In genomic region chr17:57892146-57892819, GRCh38 we compare ENCODE assay signal across 1 cellular context.
TF ChIP-seq lines count a peak whose summit lies in the region.

No MANE protein-coding gene starts in this region.

TF ChIP-seq in H1, 55 proteins besides CTCF, POLR2A, EP300 and RAD21 (continued from another document):
- TF ChIP-seq E2F6 (IDR thresholded peaks at IDR 0.05): no peak
- TF ChIP-seq ASH2L (IDR thresholded peaks at IDR 0.05; ENCODE audit: low read length): no peak
- TF ChIP-seq BCL11A (IDR thresholded peaks at IDR 0.05; ENCODE audit: low read depth in 2 of 2, low read length in 2 of 2): no peak
- peak; percentile 43; the same call in 1 of the 2 replicates for TF ChIP-seq JUND (IDR thresholded peaks at IDR 0.05; ENCODE audit: low read length)
- 0 out of 2 replicates have a peak, but pooled peaks have one; percentile 18 for TF ChIP-seq TCF12 (IDR thresholded peaks at IDR 0.05; ENCODE audit: low read depth, low read length)
- TF ChIP-seq GTF2F1 (IDR thresholded peaks at IDR 0.05; ENCODE audit: borderline replicate concordance, low read depth, low read length): 0 out of 2 replicates have a peak, but pooled peaks have one; percentile 36
- TF ChIP-seq GABPA (IDR thresholded peaks at IDR 0.05; ENCODE audit: borderline replicate concordance, insufficient read depth, low read length): peak; percentile 50; the same call in 1 of the 2 replicates
- no peak for TF ChIP-seq CHD1 (IDR thresholded peaks at IDR 0.05; ENCODE audit: low read depth, low read length)
- TF ChIP-seq YY1 (IDR thresholded peaks at IDR 0.05; ENCODE audit: low read depth, low read length): 0 out of 2 replicates have a peak, but pooled peaks have one; percentile 70
- TF ChIP-seq CHD2 (IDR thresholded peaks at IDR 0.05; ENCODE audit: low read length): no peak; the same call in 1 of the 2 replicates
- TF ChIP-seq ZNF274 (IDR thresholded peaks at IDR 0.05; ENCODE audit: borderline replicate concordance, extremely low read depth, low read length): no peak
- no peak for TF ChIP-seq CTBP2 (IDR thresholded peaks at IDR 0.05; ENCODE audit: borderline replicate concordance, insufficient read depth, insufficient read length, low read length)
- TF ChIP-seq SP1 (IDR thresholded peaks at IDR 0.05; ENCODE audit: low read depth, low read length): peak; percentile 76
- no peak for TF ChIP-seq SUZ12 (IDR thresholded peaks at IDR 0.05; ENCODE audit: low read length)
- no peak for TF ChIP-seq TAF7 (optimal IDR thresholded peaks at IDR 0.05; ENCODE audit: borderline replicate concordance, low read depth, low read length)
- TF ChIP-seq ATF3 (IDR thresholded peaks at IDR 0.05; ENCODE audit: insufficient read depth, low read depth, low read length): 0 out of 2 replicates have a peak, but pooled peaks have one; percentile 5
- peak; percentile 5 for TF ChIP-seq NANOG (IDR thresholded peaks at IDR 0.05; ENCODE audit: insufficient read depth, low read depth, low read length, poor library complexity, severe bottlenecking)
- TF ChIP-seq HDAC6 (IDR thresholded peaks at IDR 0.05; ENCODE audit: low read depth, low read length): no peak
- TF ChIP-seq BRCA1 (IDR thresholded peaks at IDR 0.05; ENCODE audit: low read depth, low read length): no peak
- TF ChIP-seq NRF1 (IDR thresholded peaks at IDR 0.05; ENCODE audit: low read depth, low read length): no peak
- no peak for TF ChIP-seq HDAC2 (IDR thresholded peaks at IDR 0.05; ENCODE audit: borderline replicate concordance in 1 of 2, low read depth in 2 of 2, low read length in 2 of 2)
- peak; percentile 71 for TF ChIP-seq CEBPB (IDR thresholded peaks at IDR 0.05; ENCODE audit: low read depth, low read length)
- TF ChIP-seq TEAD4 (IDR thresholded peaks at IDR 0.05; ENCODE audit: low read depth, low read length): peak; percentile 93
- TF ChIP-seq BACH1 (IDR thresholded peaks at IDR 0.05; ENCODE audit: low read length): no peak
- TF ChIP-seq SRF (IDR thresholded peaks at IDR 0.05; ENCODE audit: low read depth, low read length): no peak
- no peak for TF ChIP-seq SIRT6 (IDR thresholded peaks at IDR 0.05; ENCODE audit: low read length)
- no peak for TF ChIP-seq RFX5 (IDR thresholded peaks at IDR 0.05; ENCODE audit: borderline replicate concordance, low read depth, low read length)
- no peak; a peak in 1 of 4 replicates for TF ChIP-seq SIN3A (conservative IDR thresholded peaks at IDR 0.05 in 1 of 2, IDR thresholded peaks at IDR 0.05 in 1 of 2; ENCODE audit: low read depth in 1 of 2, low read length in 2 of 2)
- no peak for TF ChIP-seq MAFK (IDR thresholded peaks at IDR 0.05; ENCODE audit: low read depth, low read length)
- TF ChIP-seq, protein P1, sequence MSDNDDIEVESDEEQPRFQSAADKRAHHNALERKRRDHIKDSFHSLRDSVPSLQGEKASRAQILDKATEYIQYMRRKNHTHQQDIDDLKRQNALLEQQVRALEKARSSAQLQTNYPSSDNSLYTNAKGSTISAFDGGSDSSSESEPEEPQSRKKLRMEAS (IDR thresholded peaks at IDR 0.05): peak; percentile 37; the same call in 1 of the 2 replicates
- TF ChIP-seq SP2 (IDR thresholded peaks at IDR 0.05; ENCODE audit: low read length): no peak
- no peak for TF ChIP-seq SAP30 (IDR thresholded peaks at IDR 0.05; ENCODE audit: insufficient read depth, insufficient replicate concordance, low read length)
- TF ChIP-seq POLR2AphosphoS5 (IDR thresholded peaks at IDR 0.05; ENCODE audit: low read depth, low read length): no peak
- TF ChIP-seq TBP (IDR thresholded peaks at IDR 0.05; ENCODE audit: low read depth, low read length): 0 out of 2 replicates have a peak, but pooled peaks have one; percentile 14
- TF ChIP-seq, protein P2, sequence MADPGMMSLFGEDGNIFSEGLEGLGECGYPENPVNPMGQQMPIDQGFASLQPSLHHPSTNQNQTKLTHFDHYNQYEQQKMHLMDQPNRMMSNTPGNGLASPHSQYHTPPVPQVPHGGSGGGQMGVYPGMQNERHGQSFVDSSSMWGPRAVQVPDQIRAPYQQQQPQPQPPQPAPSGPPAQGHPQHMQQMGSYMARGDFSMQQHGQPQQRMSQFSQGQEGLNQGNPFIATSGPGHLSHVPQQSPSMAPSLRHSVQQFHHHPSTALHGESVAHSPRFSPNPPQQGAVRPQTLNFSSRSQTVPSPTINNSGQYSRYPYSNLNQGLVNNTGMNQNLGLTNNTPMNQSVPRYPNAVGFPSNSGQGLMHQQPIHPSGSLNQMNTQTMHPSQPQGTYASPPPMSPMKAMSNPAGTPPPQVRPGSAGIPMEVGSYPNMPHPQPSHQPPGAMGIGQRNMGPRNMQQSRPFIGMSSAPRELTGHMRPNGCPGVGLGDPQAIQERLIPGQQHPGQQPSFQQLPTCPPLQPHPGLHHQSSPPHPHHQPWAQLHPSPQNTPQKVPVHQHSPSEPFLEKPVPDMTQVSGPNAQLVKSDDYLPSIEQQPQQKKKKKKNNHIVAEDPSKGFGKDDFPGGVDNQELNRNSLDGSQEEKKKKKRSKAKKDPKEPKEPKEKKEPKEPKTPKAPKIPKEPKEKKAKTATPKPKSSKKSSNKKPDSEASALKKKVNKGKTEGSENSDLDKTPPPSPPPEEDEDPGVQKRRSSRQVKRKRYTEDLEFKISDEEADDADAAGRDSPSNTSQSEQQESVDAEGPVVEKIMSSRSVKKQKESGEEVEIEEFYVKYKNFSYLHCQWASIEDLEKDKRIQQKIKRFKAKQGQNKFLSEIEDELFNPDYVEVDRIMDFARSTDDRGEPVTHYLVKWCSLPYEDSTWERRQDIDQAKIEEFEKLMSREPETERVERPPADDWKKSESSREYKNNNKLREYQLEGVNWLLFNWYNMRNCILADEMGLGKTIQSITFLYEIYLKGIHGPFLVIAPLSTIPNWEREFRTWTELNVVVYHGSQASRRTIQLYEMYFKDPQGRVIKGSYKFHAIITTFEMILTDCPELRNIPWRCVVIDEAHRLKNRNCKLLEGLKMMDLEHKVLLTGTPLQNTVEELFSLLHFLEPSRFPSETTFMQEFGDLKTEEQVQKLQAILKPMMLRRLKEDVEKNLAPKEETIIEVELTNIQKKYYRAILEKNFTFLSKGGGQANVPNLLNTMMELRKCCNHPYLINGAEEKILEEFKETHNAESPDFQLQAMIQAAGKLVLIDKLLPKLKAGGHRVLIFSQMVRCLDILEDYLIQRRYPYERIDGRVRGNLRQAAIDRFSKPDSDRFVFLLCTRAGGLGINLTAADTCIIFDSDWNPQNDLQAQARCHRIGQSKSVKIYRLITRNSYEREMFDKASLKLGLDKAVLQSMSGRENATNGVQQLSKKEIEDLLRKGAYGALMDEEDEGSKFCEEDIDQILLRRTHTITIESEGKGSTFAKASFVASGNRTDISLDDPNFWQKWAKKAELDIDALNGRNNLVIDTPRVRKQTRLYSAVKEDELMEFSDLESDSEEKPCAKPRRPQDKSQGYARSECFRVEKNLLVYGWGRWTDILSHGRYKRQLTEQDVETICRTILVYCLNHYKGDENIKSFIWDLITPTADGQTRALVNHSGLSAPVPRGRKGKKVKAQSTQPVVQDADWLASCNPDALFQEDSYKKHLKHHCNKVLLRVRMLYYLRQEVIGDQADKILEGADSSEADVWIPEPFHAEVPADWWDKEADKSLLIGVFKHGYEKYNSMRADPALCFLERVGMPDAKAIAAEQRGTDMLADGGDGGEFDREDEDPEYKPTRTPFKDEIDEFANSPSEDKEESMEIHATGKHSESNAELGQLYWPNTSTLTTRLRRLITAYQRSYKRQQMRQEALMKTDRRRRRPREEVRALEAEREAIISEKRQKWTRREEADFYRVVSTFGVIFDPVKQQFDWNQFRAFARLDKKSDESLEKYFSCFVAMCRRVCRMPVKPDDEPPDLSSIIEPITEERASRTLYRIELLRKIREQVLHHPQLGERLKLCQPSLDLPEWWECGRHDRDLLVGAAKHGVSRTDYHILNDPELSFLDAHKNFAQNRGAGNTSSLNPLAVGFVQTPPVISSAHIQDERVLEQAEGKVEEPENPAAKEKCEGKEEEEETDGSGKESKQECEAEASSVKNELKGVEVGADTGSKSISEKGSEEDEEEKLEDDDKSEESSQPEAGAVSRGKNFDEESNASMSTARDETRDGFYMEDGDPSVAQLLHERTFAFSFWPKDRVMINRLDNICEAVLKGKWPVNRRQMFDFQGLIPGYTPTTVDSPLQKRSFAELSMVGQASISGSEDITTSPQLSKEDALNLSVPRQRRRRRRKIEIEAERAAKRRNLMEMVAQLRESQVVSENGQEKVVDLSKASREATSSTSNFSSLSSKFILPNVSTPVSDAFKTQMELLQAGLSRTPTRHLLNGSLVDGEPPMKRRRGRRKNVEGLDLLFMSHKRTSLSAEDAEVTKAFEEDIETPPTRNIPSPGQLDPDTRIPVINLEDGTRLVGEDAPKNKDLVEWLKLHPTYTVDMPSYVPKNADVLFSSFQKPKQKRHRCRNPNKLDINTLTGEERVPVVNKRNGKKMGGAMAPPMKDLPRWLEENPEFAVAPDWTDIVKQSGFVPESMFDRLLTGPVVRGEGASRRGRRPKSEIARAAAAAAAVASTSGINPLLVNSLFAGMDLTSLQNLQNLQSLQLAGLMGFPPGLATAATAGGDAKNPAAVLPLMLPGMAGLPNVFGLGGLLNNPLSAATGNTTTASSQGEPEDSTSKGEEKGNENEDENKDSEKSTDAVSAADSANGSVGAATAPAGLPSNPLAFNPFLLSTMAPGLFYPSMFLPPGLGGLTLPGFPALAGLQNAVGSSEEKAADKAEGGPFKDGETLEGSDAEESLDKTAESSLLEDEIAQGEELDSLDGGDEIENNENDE (IDR thresholded peaks at IDR 0.05; ENCODE audit: insufficient replicate concordance, low read length): no peak
- no peak for TF ChIP-seq TAF1 (IDR thresholded peaks at IDR 0.05; ENCODE audit: low read depth, low read length)
- no peak for TF ChIP-seq FOSL1 (IDR thresholded peaks at IDR 0.05; ENCODE audit: insufficient read depth, low read depth, low read length)
- TF ChIP-seq CBX8 (IDR thresholded peaks at IDR 0.05; ENCODE audit: borderline replicate concordance, low read depth, low read length): no peak
- TF ChIP-seq KDM1A (IDR thresholded peaks at IDR 0.05; ENCODE audit: borderline replicate concordance, low read length): no peak
- TF ChIP-seq EZH2 (IDR thresholded peaks at IDR 0.05; ENCODE audit: low read depth, low read length, severe bottlenecking): no peak
- TF ChIP-seq PHF8 (conservative IDR thresholded peaks at IDR 0.05; ENCODE audit: low read depth, low read length): no peak
- TF ChIP-seq EGR1 (IDR thresholded peaks at IDR 0.05; ENCODE audit: borderline replicate concordance, low read depth, low read length): 0 out of 2 replicates have a peak, but pooled peaks have one; percentile 52
- no peak for TF ChIP-seq KDM4A (IDR thresholded peaks at IDR 0.05; ENCODE audit: low read depth, low read length, severe bottlenecking)
- no peak for TF ChIP-seq KDM5A (IDR thresholded peaks at IDR 0.05; ENCODE audit: low read length)
- TF ChIP-seq SP4 (IDR thresholded peaks at IDR 0.05; ENCODE audit: low read length): 0 out of 2 replicates have a peak, but pooled peaks have one; percentile 44
- no peak for TF ChIP-seq SIX5 (IDR thresholded peaks at IDR 0.05; ENCODE audit: low read depth, low read length)
TF ChIP-seq in H1: peak in this region for 17.
